In genomic region chr3:143763568-143764162, GRCh38 we compare ENCODE assay signal across 7 cellular contexts.
DNase-seq lines count a peak whose midpoint lies in the region; ATAC-seq and TF ChIP-seq lines count a peak whose summit lies in the region.

No MANE protein-coding gene starts in this region.

- DNase-seq in DMS53 (lab: John Stamatoyannopoulos, UW) (peak; percentile 66), LNCaP clone FGC (ENCODE audit: low read depth) (no peak), cardiac fibroblast (ENCODE audit: low read depth in 2 of 2) (peak; percentile 48 to 63), myocyte (ENCODE audit: low read depth) (peak; percentile 50), putamen (ENCODE audit: low spot score) (no peak)

- TF ChIP-seq CTCF in LNCaP clone FGC (IDR thresholded peaks at IDR 0.05; ENCODE audit: control insufficient read depth, extremely low read depth, insufficient read depth) (peak; percentile 29; the same call in 1 of the 2 replicates), cardiac fibroblast (IDR thresholded peaks at IDR 0.05; ENCODE audit: low read depth, low read length) (peak; percentile 42)

- ATAC-seq in GM18519 (IDR thresholded peaks at IDR 0.05; ENCODE audit: low FRiP score, unreplicated experiment) (no peak), HG03196 (IDR thresholded peaks at IDR 0.05; ENCODE audit: unreplicated experiment) (no peak)

- H3K4me3 ChIP-seq in LNCaP clone FGC (ENCODE audit: low read depth, low read length) = no peak overlapping the region
- H3K4me3 ChIP-seq in cardiac fibroblast (replicated peaks in 1 of 2; ENCODE audit: low read depth in 2 of 2, low read length in 2 of 2) = no peak overlapping the region

Comparison
In these comparisons a context has a peak if more than half of its experiments do, and no peak if none do; other contexts are left out.
1. DNase-seq: peak in DMS53 (single experiment), cardiac fibroblast (2 of 2) and myocyte (single experiment); none in LNCaP clone FGC (single experiment) and putamen (single experiment).